In the genomic region with DNA sequence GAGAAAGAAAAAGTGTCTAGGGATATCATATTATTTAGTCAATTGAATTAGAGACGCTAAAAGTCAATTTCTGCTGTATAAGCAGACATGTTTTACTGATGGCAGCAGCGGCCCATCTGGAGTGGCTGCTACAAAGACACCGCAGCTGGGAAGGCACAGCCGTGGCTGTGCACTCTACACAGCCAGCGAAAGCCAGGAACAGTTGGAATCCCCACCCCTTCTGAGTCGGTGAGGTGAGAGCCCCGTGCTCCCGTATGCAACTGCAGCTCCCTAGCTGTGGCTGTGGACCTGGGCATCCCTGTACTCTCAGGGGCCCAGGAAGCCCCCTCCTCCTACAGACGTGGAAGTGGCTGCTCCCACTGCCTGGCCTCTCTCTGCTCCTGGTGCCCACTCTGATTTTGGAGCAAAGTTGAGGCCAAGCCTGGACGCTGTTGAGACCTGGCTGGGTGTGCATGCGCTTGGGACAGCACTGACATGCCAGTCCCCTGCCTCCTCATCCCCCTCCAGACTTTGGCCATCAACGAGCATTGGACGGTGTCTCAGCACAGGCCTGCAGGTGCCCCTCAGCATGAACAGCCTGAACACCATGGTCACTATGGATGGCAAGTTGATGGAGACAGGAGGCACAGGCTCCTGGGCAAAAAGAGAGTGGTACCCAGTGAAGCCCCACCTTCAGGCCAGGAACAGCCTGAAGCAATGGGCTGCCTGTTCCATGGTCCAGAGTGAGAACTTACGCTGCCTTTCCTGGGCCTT, we compare ENCODE assay signal across 27 cellular contexts.
"Had no signal": no experiment of that assay in that cellular context is flagged by ENCODE, and none has a peak within 500 bp of the region (broad histone marks: within the 10 kb centered on the region; RNA-seq: fewer than 3 reads in every experiment).

No MANE protein-coding gene starts in this region.

- H3K4me3 ChIP-seq: esophagus squamous epithelium, gastroesophageal sphincter, lung, neural progenitor cell, psoas muscle, right lobe of liver, spleen, thoracic aorta, transverse colon had no signal

- H3K36me3 ChIP-seq: esophagus squamous epithelium, gastroesophageal sphincter, neural progenitor cell, right lobe of liver, spleen, thoracic aorta, transverse colon had no signal

- H3K9me3 ChIP-seq: esophagus squamous epithelium, gastroesophageal sphincter, psoas muscle, right lobe of liver, thoracic aorta had no signal

- H3K27me3 Mint-ChIP-seq: dendritic cell treated with granulocyte-macrophage colony-stimulating factor and Interleukin-4, amounts not matched to agents 40 ng/mL and 50 ng/mL, for 4 days; effector memory CD8-positive, alpha-beta T cell; natural killer cell treated with Interleukin-12 subunit alpha and Interleukin-12 subunit beta and Interleukin-15 and Interleukin-18, amount 100 ng/mL, for 72 hours; stimulated activated naive B cell treated with anti-CD40 and anti-IgM and Interleukin-4, amounts not matched to agents 10 μg/mL and 1 μg/mL and 100 μg/mL, for 72 hours; stimulated activated naive CD8-positive, alpha-beta T cell treated with anti-CD3 and anti-CD28 coated beads, Interleukin-15, amount 100 ng/mL, for 72 hours had no signal

- H3K4me1 Mint-ChIP-seq: immature natural killer cell; neural progenitor cell; stimulated activated naive B cell treated with anti-CD40 and anti-IgM and Interleukin-4, amounts not matched to agents 10 μg/mL and 1 μg/mL and 100 μg/mL, for 72 hours; stimulated activated naive CD8-positive, alpha-beta T cell treated with anti-CD3 and anti-CD28 coated beads, Interleukin-15, amount 100 ng/mL, for 72 hours had no signal

- H3K36me3 Mint-ChIP-seq: natural killer cell treated with Interleukin-12 subunit alpha and Interleukin-12 subunit beta and Interleukin-15 and Interleukin-18, amount 100 ng/mL, for 72 hours; neural progenitor cell; stimulated activated naive B cell treated with anti-CD40 and anti-IgM and Interleukin-4, amounts not matched to agents 10 μg/mL and 1 μg/mL and 100 μg/mL, for 72 hours had no signal

- H3K4me3 Mint-ChIP-seq: dendritic cell treated with granulocyte-macrophage colony-stimulating factor and Interleukin-4, amounts not matched to agents 40 ng/mL and 50 ng/mL, for 4 days; effector memory CD8-positive, alpha-beta T cell; immature natural killer cell; natural killer cell treated with Interleukin-12 subunit alpha and Interleukin-12 subunit beta and Interleukin-15 and Interleukin-18, amount 100 ng/mL, for 72 hours; neural progenitor cell; stimulated activated naive B cell treated with anti-CD40 and anti-IgM and Interleukin-4, amounts not matched to agents 10 μg/mL and 1 μg/mL and 100 μg/mL, for 72 hours; stimulated activated naive CD8-positive, alpha-beta T cell treated with anti-CD3 and anti-CD28 coated beads, Interleukin-15, amount 100 ng/mL, for 72 hours had no signal

- DNase-seq: effector memory CD8-positive, alpha-beta T cell; esophagus squamous epithelium; foreskin fibroblast; immature natural killer cell; left colon; left ventricle myocardium superior; mesenchymal stem cell; midbrain; occipital lobe; psoas muscle; retina; right lobe of liver; spleen; stimulated activated CD4-positive, alpha-beta T cell treated with anti-CD3 and anti-CD28 coated beads, Interleukin-15, amount 100 ng/mL, for 24 hours; stimulated activated CD4-positive, alpha-beta T cell treated with anti-CD3 and anti-CD28 coated beads, Interleukin-2, amount 100 ng/mL, for 24 hours; stimulated activated CD4-positive, alpha-beta T cell treated with anti-CD3 and anti-CD28 coated beads, Interleukin-4, amount 100 ng/mL, for 4 hours; stimulated activated naive B cell treated with anti-CD40 and anti-IgM and Interleukin-4, amounts not matched to agents 10 μg/mL and 1 μg/mL and 100 μg/mL, for 72 hours; stimulated activated naive CD8-positive, alpha-beta T cell treated with anti-CD3 and anti-CD28 coated beads, Interleukin-15, amount 100 ng/mL, for 72 hours; substantia nigra; transverse colon had no signal

- H3K27me3 ChIP-seq: esophagus squamous epithelium, gastroesophageal sphincter, neural progenitor cell, right lobe of liver, spleen, transverse colon had no signal

- H3K27ac ChIP-seq: epithelial cell of prostate, esophagus squamous epithelium, gastroesophageal sphincter, neural progenitor cell, psoas muscle, right lobe of liver, spleen, thoracic aorta, transverse colon had no signal

- H3K27ac Mint-ChIP-seq: dendritic cell treated with granulocyte-macrophage colony-stimulating factor and Interleukin-4, amounts not matched to agents 40 ng/mL and 50 ng/mL, for 4 days; effector memory CD8-positive, alpha-beta T cell; immature natural killer cell; natural killer cell treated with Interleukin-12 subunit alpha and Interleukin-12 subunit beta and Interleukin-15 and Interleukin-18, amount 100 ng/mL, for 72 hours; neural progenitor cell; stimulated activated naive B cell treated with anti-CD40 and anti-IgM and Interleukin-4, amounts not matched to agents 10 μg/mL and 1 μg/mL and 100 μg/mL, for 72 hours; stimulated activated naive CD8-positive, alpha-beta T cell treated with anti-CD3 and anti-CD28 coated beads, Interleukin-15, amount 100 ng/mL, for 72 hours had no signal

- ATAC-seq: effector memory CD8-positive, alpha-beta T cell; gastroesophageal sphincter; left colon; left ventricle myocardium superior; natural killer cell treated with Interleukin-12 subunit alpha and Interleukin-12 subunit beta and Interleukin-15 and Interleukin-18, amount 100 ng/mL, for 72 hours; psoas muscle; right lobe of liver; stimulated activated naive B cell treated with anti-CD40 and anti-IgM and Interleukin-4, amounts not matched to agents 10 μg/mL and 1 μg/mL and 100 μg/mL, for 72 hours; stimulated activated naive CD8-positive, alpha-beta T cell treated with anti-CD3 and anti-CD28 coated beads, Interleukin-15, amount 100 ng/mL, for 72 hours had no signal
